In genomic region chr6:27811383-27811782, GRCh38 we compare ENCODE assay signal across 8 cellular contexts.
A peak's percentile ranks its signal among the peaks of the same experiment; 100 is the strongest.
DNase-seq lines count a peak whose midpoint lies in the region; ATAC-seq and TF ChIP-seq lines count a peak whose summit lies in the region.

No MANE protein-coding gene starts in this region.

- H3K36me3 Mint-ChIP-seq in activated CD4-positive, alpha-beta memory T cell treated with anti-CD3 and anti-CD28 coated beads, Interleukin-2, amount 10 ng/mL, durations not matched to agents 7 days and 5 days (ENCODE audit: low read depth) = peaks cover 18% of the 10 kb centered on the region

- TF ChIP-seq CTCF in AG04450 (IDR thresholded peaks at IDR 0.05; ENCODE audit: low read depth, low read length) (no peak), GM13976 (IDR thresholded peaks at IDR 0.05; ENCODE audit: borderline replicate concordance, control extremely low read depth, extremely low read depth, insufficient read depth, missing control alignments) (no peak)

- H3K27ac ChIP-seq in AG04450 (ENCODE audit: low read depth, low read length) (no peak overlapping the region), HUES48 (ENCODE audit: low read depth, low read length) (peak overlapping the region; percentile 98), iPS-20b (ENCODE audit: low read length) (peak overlapping the region; percentile 87)

- peak overlapping the region; percentile 99 for H3K27ac Mint-ChIP-seq in activated CD4-positive, alpha-beta memory T cell treated with anti-CD3 and anti-CD28 coated beads, Interleukin-2, amount 10 ng/mL, durations not matched to agents 7 days and 5 days

- H3K4me3 ChIP-seq in AG04450 (ENCODE audit: low read depth, low read length) = peak overlapping the region; percentile 85
- H3K4me3 ChIP-seq in HUES48 (ENCODE audit: low read depth, low read length) = peak overlapping the region; percentile 86
- peak overlapping the region; percentile 89 for H3K4me3 ChIP-seq in iPS-20b (ENCODE audit: low read length)

- no peaks in the 10 kb centered on the region for H3K9me3 Mint-ChIP-seq in activated CD4-positive, alpha-beta memory T cell treated with anti-CD3 and anti-CD28 coated beads, Interleukin-2, amount 10 ng/mL, durations not matched to agents 7 days and 5 days

- H3K4me3 Mint-ChIP-seq in activated CD4-positive, alpha-beta memory T cell treated with anti-CD3 and anti-CD28 coated beads, Interleukin-2, amount 10 ng/mL, durations not matched to agents 7 days and 5 days = peak overlapping the region; percentile 85

- CTCF ChIA-PET in AG04450 (lab: Charles Lee) = interaction anchor here (0.6 to 2.5 kb wide), 5 partner anchors 11 to 1216 kb away, joined by 3 to 19 read pairs (median 6); no protein-coding TSS in a partner anchor
- CTCF ChIA-PET in activated CD4-positive, alpha-beta memory T cell treated with anti-CD3 and anti-CD28 coated beads, Interleukin-2, amount 10 ng/mL, durations not matched to agents 7 days and 5 days (lab: Charles Lee) = interaction anchor here (0.8 to 10.3 kb wide), 5 partner anchors 39 to 84 kb away, joined by 3 to 86 read pairs (median 6); a partner anchor contains a TSS

- in situ Hi-C loops in GM13976 (cut with MboI; ENCODE audit: low sequenced_read_pairs, unreplicated experiment) = no loop called here

- H3K27me3 ChIP-seq in AG04450 (ENCODE audit: control insufficient read depth, insufficient read depth, low read length) (no peaks in the 10 kb centered on the region), HUES48 (ENCODE audit: control insufficient read depth, insufficient read depth, low read length) (no peaks in the 10 kb centered on the region), iPS-20b (ENCODE audit: insufficient read depth, low read length) (no peaks in the 10 kb centered on the region)

- peaks cover 65% of the 10 kb centered on the region for H3K4me1 Mint-ChIP-seq in activated CD4-positive, alpha-beta memory T cell treated with anti-CD3 and anti-CD28 coated beads, Interleukin-2, amount 10 ng/mL, durations not matched to agents 7 days and 5 days

- DNase-seq in AG04450 (ENCODE audit: low read depth, low spot score) (no peak), GM13976 (ENCODE audit: low spot score) (no peak), AG08396 (ENCODE audit: low spot score) (no peak), putamen (ENCODE audit: low spot score) (no peak)
- no peak for DNase-seq in activated CD4-positive, alpha-beta memory T cell treated with anti-CD3 and anti-CD28 coated beads, Interleukin-2, amount 10 ng/mL, durations not matched to agents 7 days and 5 days

- peaks cover 22% of the 10 kb centered on the region for H3K4me1 ChIP-seq in HUES48 (ENCODE audit: control insufficient read depth, insufficient read depth, low read length)
- H3K4me1 ChIP-seq in iPS-20b (ENCODE audit: insufficient read depth, low read length) = peaks cover 13% of the 10 kb centered on the region; the same call in 1 of the 2 replicates

- H3K36me3 ChIP-seq in HUES48 (ENCODE audit: control insufficient read depth, insufficient read depth, low read length) = no peaks in the 10 kb centered on the region
- no peaks in the 10 kb centered on the region for H3K36me3 ChIP-seq in iPS-20b (ENCODE audit: insufficient read depth, low read depth, low read length)

- H3K9me3 ChIP-seq in AG04450 (ENCODE audit: control insufficient read depth, insufficient read depth, low read length) (no peaks in the 10 kb centered on the region), HUES48 (ENCODE audit: control insufficient read depth, insufficient read depth, low read length) (no peaks in the 10 kb centered on the region), iPS-20b (ENCODE audit: insufficient read depth, low read depth, low read length) (no peaks in the 10 kb centered on the region)

- POLR2A ChIA-PET in AG04450 (lab: Yijun Ruan, JAX) = interaction anchor here (0.6 to 6.8 kb wide), 12 partner anchors 10 to 1615 kb away, joined by 3 to 167 read pairs (median 5); a partner anchor contains a TSS
- POLR2A ChIA-PET in activated CD4-positive, alpha-beta memory T cell treated with anti-CD3 and anti-CD28 coated beads, Interleukin-2, amount 10 ng/mL, durations not matched to agents 7 days and 5 days (lab: Charles Lee) = interaction anchor here (0.9 to 11.2 kb wide), 23 partner anchors 10 to 1790 kb away, joined by 3 to 1218 read pairs (median 74); partner anchors contain the start of gene ZNF184

- no peaks in the 10 kb centered on the region for H3K27me3 Mint-ChIP-seq in activated CD4-positive, alpha-beta memory T cell treated with anti-CD3 and anti-CD28 coated beads, Interleukin-2, amount 10 ng/mL, durations not matched to agents 7 days and 5 days

- ATAC-seq in GM21619 (IDR thresholded peaks at IDR 0.05; ENCODE audit: unreplicated experiment) = no peak

- H3K9ac ChIP-seq in HUES48 (ENCODE audit: low read depth, low read length) (peak overlapping the region; percentile 100), iPS-20b (ENCODE audit: low read depth, low read length) (peak overlapping the region; percentile 95)
